Comparison of ENCODE assay signal across 25 cellular contexts in the genomic region with DNA sequence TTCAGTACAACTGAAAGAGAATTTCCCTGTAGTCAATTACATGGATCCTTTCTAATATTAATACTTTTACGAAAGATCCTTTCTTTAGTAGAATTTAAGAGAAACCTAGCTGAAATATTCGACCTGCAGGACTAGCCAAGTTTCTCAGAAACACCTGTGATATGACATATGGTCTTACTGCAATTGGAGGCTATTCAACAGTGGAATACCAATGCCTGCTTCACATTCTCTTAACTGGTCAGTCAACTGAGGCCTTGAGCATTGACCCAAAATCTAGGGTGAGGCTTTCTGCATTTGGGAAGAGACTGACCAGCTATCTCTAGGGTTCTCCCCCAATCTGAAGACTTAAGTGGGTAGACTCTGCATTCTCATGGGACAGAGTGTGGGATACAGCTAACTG. TPM values are rescaled to one million over a fixed set of nuclear protein-coding genes. Genes with fewer than 3 reads are reported as not detected.
"Had no signal": no experiment of that assay in that cellular context is flagged by ENCODE, and none has a peak within 500 bp of the region (broad histone marks: within the 10 kb centered on the region; RNA-seq: fewer than 3 reads in every experiment).

No MANE protein-coding gene starts in this region.

- H3K4me3 ChIP-seq: colonic mucosa, esophagus squamous epithelium, gastroesophageal sphincter, heart left ventricle, hepatocyte, left ventricle myocardium inferior, lower lobe of right lung had no signal

- H3K27me3 ChIP-seq: colonic mucosa, heart left ventricle had no signal

- H3K36me3 ChIP-seq: colonic mucosa, esophagus squamous epithelium, gastroesophageal sphincter, left ventricle myocardium inferior, lower lobe of right lung had no signal

- H3K9me3 ChIP-seq: colonic mucosa, esophagus squamous epithelium, gastroesophageal sphincter, heart left ventricle, left ventricle myocardium inferior, lower lobe of right lung had no signal

- DNase-seq: colonic mucosa; cortex of kidney; effector CD8-positive, alpha-beta T cell; effector memory CD8-positive, alpha-beta T cell; endodermal cell; erythroblast; esophagus squamous epithelium; foreskin fibroblast; foreskin melanocyte; heart left ventricle; hypothalamus; immature natural killer cell; kidney; kidney glomerular epithelial cell; left colon; left ventricle myocardium inferior; lower lobe of right lung; mesenchymal stem cell; midbrain had no signal

- H3K27ac ChIP-seq: colonic mucosa, epithelial cell of prostate, esophagus squamous epithelium, gastroesophageal sphincter, heart left ventricle, hepatocyte, lower lobe of right lung had no signal

- ATAC-seq: effector memory CD8-positive, alpha-beta T cell; esophagus mucosa; gastroesophageal sphincter; heart left ventricle; left colon; left lobe of liver; lower lobe of right lung had no signal

- H3K4me1 ChIP-seq: colonic mucosa, esophagus squamous epithelium, gastroesophageal sphincter, lower lobe of right lung had no signal

RNA-seq across cellular contexts. Expression of gene UBE2QL1, which starts 12.3 kb away (rescaled TPM):
- total RNA-seq: esophagus mucosa, lower lobe of right lung, mononuclear cell had no signal
- polyA plus RNA-seq: hepatocyte, immature natural killer cell had no signal
